17 cellular contexts compared by ENCODE assay signal in the genomic region with DNA sequence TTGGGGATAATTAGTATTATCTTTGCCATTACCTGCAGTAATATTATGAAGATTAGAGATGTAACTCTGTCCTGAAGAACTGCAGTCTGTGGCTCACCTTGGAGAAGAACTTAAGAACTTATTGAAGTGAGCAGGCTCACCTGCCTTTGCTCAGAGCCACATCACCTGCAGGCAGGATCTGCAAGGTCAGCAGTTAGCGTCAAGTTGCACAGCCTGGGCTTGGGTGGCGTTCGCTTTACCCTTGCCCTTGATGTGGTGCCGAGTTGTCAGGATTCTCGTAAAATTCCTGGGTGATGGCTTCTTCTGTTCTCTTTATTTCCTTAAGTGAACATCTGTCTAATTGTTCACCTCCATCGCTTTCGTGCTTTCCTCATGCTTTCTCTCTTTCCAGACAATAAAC.
DNase-seq lines count a peak whose midpoint lies in the region; ATAC-seq and TF ChIP-seq lines count a peak whose summit lies in the region.
"Had no signal": no experiment of that assay in that cellular context is flagged by ENCODE, and none has a peak within 500 bp of the region (broad histone marks: within the 10 kb centered on the region; RNA-seq: fewer than 3 reads in every experiment).

No MANE protein-coding gene starts in this region.

- H3K9me3 Mint-ChIP-seq in activated naive CD4-positive, alpha-beta T cell treated with anti-CD3 and anti-CD28 coated beads for 36 hours, result no peaks in the 10 kb centered on the region
- H3K9me3 Mint-ChIP-seq: H9 had no signal

- H3K4me1 ChIP-seq in PC-3 (ENCODE audit: insufficient read depth, low read length) (no peaks in the 10 kb centered on the region), Peyer's patch (no peaks in the 10 kb centered on the region)
- H3K4me1 ChIP-seq: SJCRH30 had no signal

- no peaks in the 10 kb centered on the region for H3K79me2 ChIP-seq in PC-3 (ENCODE audit: low read length)

- ATAC-seq in PC-3, result no peak
- ATAC-seq in left colon, result peak; percentile 42
- ATAC-seq: CD8-positive, alpha-beta T cell had no signal

- no peaks in the 10 kb centered on the region for H3K27me3 ChIP-seq in PC-3 (ENCODE audit: low read length)
- H3K27me3 ChIP-seq in Peyer's patch, result no peaks in the 10 kb centered on the region
- H3K27me3 ChIP-seq: SJCRH30 had no signal

- H3K27ac Mint-ChIP-seq in activated naive CD4-positive, alpha-beta T cell treated with anti-CD3 and anti-CD28 coated beads for 36 hours, result no peak overlapping the region
- H3K27ac Mint-ChIP-seq: CD8-positive, alpha-beta T cell; H9 had no signal

- no peaks in the 10 kb centered on the region for H3K9me2 ChIP-seq in PC-3 (replicated peaks; ENCODE audit: low read length)

- DNase-seq in DMS79 (lab: John Stamatoyannopoulos, UW), result peak; percentile 59
- peak; percentile 39 for DNase-seq in LNCaP clone FGC (ENCODE audit: low read depth)
- DNase-seq in PC-3, result peak; percentile 7
- no peak for DNase-seq in left colon
- DNase-seq in Peyer's patch, result no peak
- DNase-seq in iPS-NIHi7 (ENCODE audit: extremely low spot score), result no peak
- no peak for DNase-seq in activated naive CD4-positive, alpha-beta T cell treated with anti-CD3 and anti-CD28 coated beads for 36 hours
- no peak for DNase-seq in globus pallidus (ENCODE audit: low spot score)
- DNase-seq: CD8-positive, alpha-beta T cell; H9; KG1; NCI-H1092; NCI-H1694 treated with DMSO at 0.1 percent for 48 hours; NCI-H774; SJCRH30; SW 1271; T-helper 9 cell had no signal

- H3K27ac ChIP-seq in PC-3 (ENCODE audit: low read length) (no peak overlapping the region), Peyer's patch (no peak overlapping the region)
- H3K27ac ChIP-seq: SJCRH30 had no signal

- no peak overlapping the region for H3K9ac ChIP-seq in PC-3 (ENCODE audit: low read length)

- H3K36me3 Mint-ChIP-seq in activated naive CD4-positive, alpha-beta T cell treated with anti-CD3 and anti-CD28 coated beads for 36 hours (ENCODE audit: low read depth), result peaks cover 5% of the 10 kb centered on the region
- H3K36me3 Mint-ChIP-seq: CD8-positive, alpha-beta T cell had no signal

- intact Hi-C loops in PC-3 (cut with micrococcal nuclease) (no loop called here), left colon (cut with DNase I, micrococcal nuclease) (no loop called here)
- intact Hi-C loops in activated naive CD4-positive, alpha-beta T cell treated with anti-CD3 and anti-CD28 coated beads for 36 hours (cut with micrococcal nuclease), result no loop called here

- POLR2A ChIA-PET in PC-3 (lab: Charles Lee; ENCODE audit: unreplicated experiment), result interaction anchor here (0.6 kb wide), 1 partner anchor 9 kb away, joined by 4 read pairs; no protein-coding TSS in a partner anchor

- no peaks in the 10 kb centered on the region for H3K27me3 Mint-ChIP-seq in activated naive CD4-positive, alpha-beta T cell treated with anti-CD3 and anti-CD28 coated beads for 36 hours (ENCODE audit: low read depth)

- no TSS peak for BruUV-seq in PC-3 (replicated peaks; lab: Mats Ljungman, UMichigan)

- no peaks in the 10 kb centered on the region for H3K4me1 Mint-ChIP-seq in activated naive CD4-positive, alpha-beta T cell treated with anti-CD3 and anti-CD28 coated beads for 36 hours (ENCODE audit: low read depth)

- H3F3A ChIP-seq in PC-3 (ENCODE audit: low read length, unreplicated experiment), result no peaks in the 10 kb centered on the region

- H3K4me2 ChIP-seq in PC-3 (ENCODE audit: low read length), result no peak overlapping the region

- TF ChIP-seq CTCF in LNCaP clone FGC (IDR thresholded peaks at IDR 0.05; ENCODE audit: control insufficient read depth, extremely low read depth, insufficient read depth), result no peak
- TF ChIP-seq CTCF in PC-3 (conservative IDR thresholded peaks at IDR 0.05; ENCODE audit: low read depth, low read length), result no peak
- no peak for TF ChIP-seq CTCF in Peyer's patch (IDR thresholded peaks at IDR 0.05)

- CTCF ChIA-PET in PC-3 (lab: Charles Lee), result no interaction called here
- CTCF ChIA-PET in activated naive CD4-positive, alpha-beta T cell treated with anti-CD3 and anti-CD28 coated beads for 36 hours (lab: Charles Lee), result no interaction called here

- H4K20me1 ChIP-seq in PC-3 (ENCODE audit: low read length), result no peaks in the 10 kb centered on the region

- no peak for TF ChIP-seq POLR2A in Peyer's patch (IDR thresholded peaks at IDR 0.05)

- H3K4me3 ChIP-seq in LNCaP clone FGC (ENCODE audit: low read depth, low read length) (no peak overlapping the region), PC-3 (ENCODE audit: low read length) (no peak overlapping the region), Peyer's patch (no peak overlapping the region)
- H3K4me3 ChIP-seq: SJCRH30 had no signal

- no peak overlapping the region for H3K4me3 Mint-ChIP-seq in activated naive CD4-positive, alpha-beta T cell treated with anti-CD3 and anti-CD28 coated beads for 36 hours
- H3K4me3 Mint-ChIP-seq: CD8-positive, alpha-beta T cell; H9 had no signal

- H2AFZ ChIP-seq in PC-3 (ENCODE audit: low read length), result no peak overlapping the region

- H3K9me3 ChIP-seq in PC-3 (ENCODE audit: low read length) (no peaks in the 10 kb centered on the region), Peyer's patch (no peaks in the 10 kb centered on the region)
- H3K9me3 ChIP-seq: SJCRH30 had no signal

- H3K36me3 ChIP-seq in PC-3 (ENCODE audit: low read depth, low read length) (no peaks in the 10 kb centered on the region), Peyer's patch (no peaks in the 10 kb centered on the region)
- H3K36me3 ChIP-seq: SJCRH30 had no signal

Comparison
In these comparisons a context has a peak if more than half of its experiments do, and no peak if none do; other contexts are left out.
1. DNase-seq: peak in DMS79 (single experiment), LNCaP clone FGC (single experiment) and PC-3 (single experiment); none in left colon (0 of 2), Peyer's patch (0 of 3), iPS-NIHi7 (single experiment), activated naive CD4-positive, alpha-beta T cell treated with anti-CD3 and anti-CD28 coated beads for 36 hours (single experiment) and globus pallidus (single experiment).